In genomic region chr10:123974406-123974805, GRCh38 we compare ENCODE assay signal across 12 cellular contexts.
DNase-seq lines count a peak whose midpoint lies in the region; ATAC-seq, FAIRE-seq and TF ChIP-seq lines count a peak whose summit lies in the region.
"Had no signal": no experiment of that assay in that cellular context is flagged by ENCODE, and none has a peak within 500 bp of the region (broad histone marks: within the 10 kb centered on the region; RNA-seq: fewer than 3 reads in every experiment).

No MANE protein-coding gene starts in this region.

- CTCF ChIA-PET in PC-3 (lab: Charles Lee) = no interaction called here

- TF ChIP-seq POLR2A in H54 (IDR thresholded peaks at IDR 0.05; ENCODE audit: low read depth, low read length) = no peak

- H3K4me3 ChIP-seq in PC-3 (ENCODE audit: low read length) = no peak overlapping the region
- H3K4me3 ChIP-seq in epithelial cell of proximal tubule (ENCODE audit: low read depth, low read length) = no peak overlapping the region
- no peak overlapping the region for H3K4me3 ChIP-seq in mucosa of descending colon

- no peaks in the 10 kb centered on the region for H4K20me1 ChIP-seq in PC-3 (ENCODE audit: low read length)

- no peak for FAIRE-seq in H54 (lab: Jason Lieb, UNC)

- H3K9me3 ChIP-seq in PC-3 (ENCODE audit: low read length) (peaks cover 9% of the 10 kb centered on the region; the same call in 1 of the 2 replicates), mucosa of descending colon (no peaks in the 10 kb centered on the region)
- H3K9me3 ChIP-seq: Caco-2 had no signal

- no peaks in the 10 kb centered on the region for H3K79me2 ChIP-seq in PC-3 (ENCODE audit: low read length)

- POLR2A ChIA-PET in PC-3 (lab: Charles Lee; ENCODE audit: unreplicated experiment) = no interaction called here

- H3K4me1 ChIP-seq in PC-3 (ENCODE audit: insufficient read depth, low read length) = no peaks in the 10 kb centered on the region
- no peaks in the 10 kb centered on the region for H3K4me1 ChIP-seq in mucosa of descending colon (ENCODE audit: low read depth)
- H3K4me1 ChIP-seq: Caco-2 had no signal

- DNase-seq in H54 (ENCODE audit: insufficient read length, low spot score) (peak; percentile 19), PC-3 (peak; percentile 48), epithelial cell of proximal tubule (ENCODE audit: low read depth) (peak; percentile 47), mucosa of descending colon (no peak), occipital lobe (lab: John Stamatoyannopoulos, UW) (no peak), GM20000 (ENCODE audit: low spot score) (no peak)
- DNase-seq: activated T-cell treated with anti-CD3 and anti-CD28 coated beads for 4 hours, anterior cingulate cortex, Caco-2, SHP77 had no signal

- TF ChIP-seq CTCF in PC-3 (conservative IDR thresholded peaks at IDR 0.05; ENCODE audit: low read depth, low read length) = no peak
- TF ChIP-seq CTCF in epithelial cell of proximal tubule (conservative IDR thresholded peaks at IDR 0.05; ENCODE audit: low read depth, low read length) = no peak
- TF ChIP-seq CTCF in mucosa of descending colon (IDR thresholded peaks at IDR 0.05) = no peak
- TF ChIP-seq CTCF in GM20000 (IDR thresholded peaks at IDR 0.05; ENCODE audit: extremely low read depth, missing control alignments) = no peak

- no peaks in the 10 kb centered on the region for H3F3A ChIP-seq in PC-3 (ENCODE audit: low read length, unreplicated experiment)

- H3K27ac ChIP-seq in PC-3 (ENCODE audit: low read length) = no peak overlapping the region
- H3K27ac ChIP-seq: VCaP had no signal

- no peaks in the 10 kb centered on the region for H3K9me2 ChIP-seq in PC-3 (replicated peaks; ENCODE audit: low read length)

- no peak overlapping the region for H3K4me2 ChIP-seq in PC-3 (ENCODE audit: low read length)

- H2AFZ ChIP-seq in PC-3 (ENCODE audit: low read length) = no peak overlapping the region

- H3K27me3 ChIP-seq in PC-3 (ENCODE audit: low read length) = no peaks in the 10 kb centered on the region

- ATAC-seq in PC-3 (no peak; the same call in 1 of the 2 replicates), mucosa of descending colon (peak; percentile 47), HG03565 (IDR thresholded peaks at IDR 0.05; ENCODE audit: unreplicated experiment) (no peak)

- no peak overlapping the region for H3K9ac ChIP-seq in PC-3 (ENCODE audit: low read length)

- no TSS peak for BruUV-seq in PC-3 (replicated peaks; lab: Mats Ljungman, UMichigan)

- intact Hi-C loops in PC-3 (cut with micrococcal nuclease) (no loop called here), mucosa of descending colon (cut with DNase I, micrococcal nuclease) (no loop called here)

- H3K36me3 ChIP-seq in PC-3 (ENCODE audit: low read depth, low read length) (no peaks in the 10 kb centered on the region; the same call in 1 of the 2 replicates), mucosa of descending colon (ENCODE audit: low read depth) (no peaks in the 10 kb centered on the region)

Comparison
In these comparisons a context has a peak if more than half of its experiments do, and no peak if none do; other contexts are left out.
1. DNase-seq: peak in H54 (single experiment), PC-3 (single experiment) and epithelial cell of proximal tubule (single experiment); none in mucosa of descending colon (0 of 3), occipital lobe (single experiment) and GM20000 (single experiment).